Comparison of ENCODE assay signal across 8 cellular contexts in the genomic region with DNA sequence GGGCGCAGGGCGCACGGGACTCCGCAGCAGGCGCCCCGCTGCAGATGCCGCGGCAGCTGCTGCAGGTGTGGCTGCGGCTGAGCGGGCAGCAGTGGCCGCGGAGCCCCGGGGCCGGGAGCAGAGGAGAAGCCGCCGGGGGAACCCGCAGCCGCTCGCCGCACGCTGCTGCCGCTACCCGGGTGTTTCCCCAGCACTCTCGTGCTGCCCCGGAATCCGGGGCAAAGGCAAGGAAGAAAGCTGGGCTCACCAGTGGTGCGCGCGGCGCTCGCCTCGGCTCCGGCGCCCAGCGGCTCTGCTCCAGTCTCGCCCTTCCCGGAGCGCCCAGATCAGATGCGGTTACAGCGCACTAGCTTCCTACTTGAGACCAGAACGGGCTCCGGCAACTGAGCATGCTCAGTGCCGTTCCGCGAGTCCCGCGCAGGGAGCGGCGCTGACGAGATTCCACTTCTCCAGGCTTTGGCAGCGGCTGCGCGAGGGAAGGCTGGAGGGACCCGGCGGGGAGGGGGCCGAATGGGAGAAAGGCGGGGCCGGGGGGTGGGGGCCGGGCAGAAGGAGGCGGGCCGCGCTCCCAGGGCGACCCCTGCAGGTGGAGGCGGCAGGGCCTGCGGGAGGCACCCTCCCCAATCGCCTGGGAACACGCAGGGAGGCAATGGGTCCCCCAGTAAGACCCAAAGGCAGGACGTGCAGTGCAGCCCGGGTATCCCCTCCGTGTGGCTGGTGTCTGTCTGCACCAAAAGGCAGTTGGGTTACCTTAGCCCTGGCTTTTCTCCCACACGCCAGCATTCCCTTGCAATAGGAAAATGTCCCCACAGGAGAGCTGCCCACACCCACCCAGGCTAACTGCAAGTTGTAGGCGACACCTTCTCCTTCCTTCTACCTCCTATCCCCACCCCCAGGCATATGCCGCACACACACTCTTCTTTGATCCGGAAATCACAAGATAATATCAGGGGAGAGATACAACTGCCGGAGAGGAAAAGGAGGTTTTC. TPM values are rescaled to one million over a fixed set of nuclear protein-coding genes. Genes with fewer than 3 reads are reported as not detected.
DNase-seq lines count a peak whose midpoint lies in the region; ATAC-seq and TF ChIP-seq lines count a peak whose summit lies in the region.

Gene APBB2 (minus strand): TSS at position 385 of the 989 bp plus-strand sequence. CDS start 181,288 bp downstream, outside the sequence.

- peaks cover 58% of the 10 kb centered on the region for H3K79me2 ChIP-seq in DOHH2 (ENCODE audit: control insufficient read depth, low read length)
- peaks cover 10% of the 10 kb centered on the region for H3K79me2 ChIP-seq in neural cell (replicated peaks; ENCODE audit: insufficient read depth, low read length)

- H3F3A ChIP-seq in DOHH2 (ENCODE audit: control insufficient read depth, insufficient read depth): peaks cover 5% of the 10 kb centered on the region; the same call in 1 of the 2 replicates
- no peaks in the 10 kb centered on the region for H3F3A ChIP-seq in neural cell (ENCODE audit: insufficient read depth, low read length, poor library complexity, severe bottlenecking)

- H3K9ac ChIP-seq in HUES6 (ENCODE audit: low read length) (peak within 1 kb of the TSS; percentile 90), NT2/D1 (ENCODE audit: insufficient read length, low read depth) (peak within 1 kb of the TSS; percentile 91), neural cell (ENCODE audit: low read length) (peak within 1 kb of the TSS; percentile 83)

- ATAC-seq in GM21526 (IDR thresholded peaks at IDR 0.05; ENCODE audit: low FRiP score, unreplicated experiment): peak; percentile 54

- H3K9me2 ChIP-seq in DOHH2 (replicated peaks; ENCODE audit: control insufficient read depth, low read length): no peaks in the 10 kb centered on the region
- no peaks in the 10 kb centered on the region for H3K9me2 ChIP-seq in neural cell (ENCODE audit: insufficient read depth, low read length)

- peaks cover 4% of the 10 kb centered on the region; the same call in 1 of the 2 replicates for H3K36me3 ChIP-seq in DOHH2 (ENCODE audit: control insufficient read depth, low read length)
- no peaks in the 10 kb centered on the region for H3K36me3 ChIP-seq in HUES6 (ENCODE audit: control insufficient read depth, insufficient read depth, low read length)
- H3K36me3 ChIP-seq in NT2/D1 (ENCODE audit: insufficient read depth, insufficient read length, low read length): no peaks in the 10 kb centered on the region
- no peaks in the 10 kb centered on the region for H3K36me3 ChIP-seq in neural cell (ENCODE audit: insufficient read depth, low read length)
- H3K36me3 ChIP-seq in tibial nerve: no peaks in the 10 kb centered on the region

- no peaks in the 10 kb centered on the region for H3K27me3 ChIP-seq in DOHH2 (ENCODE audit: control insufficient read depth, low read length)
- H3K27me3 ChIP-seq in HUES6 (ENCODE audit: control insufficient read depth, insufficient read depth, low read length): peaks cover 12% of the 10 kb centered on the region
- peaks cover 20% of the 10 kb centered on the region for H3K27me3 ChIP-seq in NT2/D1 (ENCODE audit: insufficient read depth, insufficient read length)
- H3K27me3 ChIP-seq in neural cell (ENCODE audit: insufficient read depth, low read depth, low read length): no peaks in the 10 kb centered on the region
- H3K27me3 ChIP-seq in tibial nerve: no peaks in the 10 kb centered on the region

- no peaks in the 10 kb centered on the region for H4K20me1 ChIP-seq in DOHH2 (ENCODE audit: control insufficient read depth, insufficient read depth, low read depth, low read length)
- H4K20me1 ChIP-seq in neural cell (ENCODE audit: insufficient read depth): no peaks in the 10 kb centered on the region

- peaks cover 49% of the 10 kb centered on the region for H3K27me3 Mint-ChIP-seq in activated naive CD4-positive, alpha-beta T cell treated with anti-CD3 and anti-CD28 coated beads for 36 hours (ENCODE audit: low read depth)

- intact Hi-C loops in activated naive CD4-positive, alpha-beta T cell treated with anti-CD3 and anti-CD28 coated beads for 36 hours (cut with micrococcal nuclease): loop anchor here (1.0 to 10.0 kb wide), 7 partner anchors 238 to 778 kb away; partner anchors contain the start of gene SLC30A9

- peak; percentile 77 for TF ChIP-seq CTCF in DOHH2 (IDR thresholded peaks at IDR 0.05; ENCODE audit: low read depth, low read length, poor library complexity, severe bottlenecking)
- peak; percentile 74 for TF ChIP-seq CTCF in neural cell (IDR thresholded peaks at IDR 0.05; ENCODE audit: poor library complexity, severe bottlenecking)
- TF ChIP-seq CTCF in tibial nerve (IDR thresholded peaks at IDR 0.05): peak; percentile 69 to 95 (median 74)

- peak within 1 kb of the TSS; percentile 4 for H2AFZ ChIP-seq in neural cell (ENCODE audit: low read depth, low read length)

- H3K36me3 Mint-ChIP-seq in activated naive CD4-positive, alpha-beta T cell treated with anti-CD3 and anti-CD28 coated beads for 36 hours (ENCODE audit: low read depth): no peaks in the 10 kb centered on the region

- H3K9me3 Mint-ChIP-seq in activated naive CD4-positive, alpha-beta T cell treated with anti-CD3 and anti-CD28 coated beads for 36 hours: no peaks in the 10 kb centered on the region

- DNase-seq in NT2/D1 (ENCODE audit: low read depth, low spot score) (peak; percentile 90), foreskin melanocyte (peak; percentile 95), tibial nerve (ENCODE audit: low spot score in 2 of 2) (peak; percentile 83 to 86)
- DNase-seq in activated naive CD4-positive, alpha-beta T cell treated with anti-CD3 and anti-CD28 coated beads for 36 hours: peak; percentile 66

- peak within 1 kb of the TSS; percentile 79 for H3K4me3 Mint-ChIP-seq in activated naive CD4-positive, alpha-beta T cell treated with anti-CD3 and anti-CD28 coated beads for 36 hours

- peak within 1 kb of the TSS; percentile 45 for H3K27ac ChIP-seq in DOHH2 (ENCODE audit: low read depth, low read length)
- H3K27ac ChIP-seq in HUES6 (ENCODE audit: low read depth, low read length): peak within 1 kb of the TSS; percentile 66
- H3K27ac ChIP-seq in neural cell (ENCODE audit: low read length): peak within 1 kb of the TSS; percentile 79
- H3K27ac ChIP-seq in tibial nerve: peak within 1 kb of the TSS; percentile 38 to 87 (median 80)

- TF ChIP-seq EP300 in neural cell (conservative IDR thresholded peaks at IDR 0.05; ENCODE audit: poor library complexity, severe bottlenecking) (no peak), tibial nerve (IDR thresholded peaks at IDR 0.05) (peak in 1 of 2 donors; percentile 93)

- H3K4me1 ChIP-seq in DOHH2 (ENCODE audit: control insufficient read depth, low read length) (peaks cover 38% of the 10 kb centered on the region), HUES6 (ENCODE audit: control insufficient read depth, insufficient read depth, low read length) (peaks cover 28% of the 10 kb centered on the region), NT2/D1 (ENCODE audit: insufficient read depth, insufficient read length) (no peaks in the 10 kb centered on the region), tibial nerve (peaks cover 0 to 60% (median 12%) of the 10 kb centered on the region in 4 donors)

- peaks cover 22% of the 10 kb centered on the region for H3K4me1 Mint-ChIP-seq in activated naive CD4-positive, alpha-beta T cell treated with anti-CD3 and anti-CD28 coated beads for 36 hours (ENCODE audit: low read depth)

- H3K9me3 ChIP-seq in DOHH2 (ENCODE audit: control insufficient read depth, insufficient read depth, low read length) (no peaks in the 10 kb centered on the region), HUES6 (ENCODE audit: control insufficient read depth, insufficient read depth, low read depth, low read length) (no peaks in the 10 kb centered on the region), NT2/D1 (ENCODE audit: insufficient read depth, low read length) (no peaks in the 10 kb centered on the region), neural cell (ENCODE audit: low read length) (no peaks in the 10 kb centered on the region), tibial nerve (no peaks in the 10 kb centered on the region)

- H3K4me2 ChIP-seq in DOHH2 (ENCODE audit: low read length) (peak within 1 kb of the TSS; percentile 83), neural cell (ENCODE audit: low read length) (peak within 1 kb of the TSS; percentile 25)

- CTCF ChIA-PET in activated naive CD4-positive, alpha-beta T cell treated with anti-CD3 and anti-CD28 coated beads for 36 hours (lab: Charles Lee): interaction anchor here (0.6 to 2.2 kb wide), 8 partner anchors 8 to 309 kb away, joined by 4 to 8 read pairs (median 6); no protein-coding TSS in a partner anchor

- H3K27ac Mint-ChIP-seq in activated naive CD4-positive, alpha-beta T cell treated with anti-CD3 and anti-CD28 coated beads for 36 hours: no peak within 1 kb of the TSS

- H3K4me3 ChIP-seq in DOHH2 (ENCODE audit: low read length) (peak within 1 kb of the TSS; percentile 81), HUES6 (ENCODE audit: low read depth, low read length) (peak within 1 kb of the TSS; percentile 80), NT2/D1 (ENCODE audit: insufficient read length, low read depth) (peak within 1 kb of the TSS; percentile 68), neural cell (ENCODE audit: low read length) (peak within 1 kb of the TSS; percentile 72), tibial nerve (peak within 1 kb of the TSS; percentile 69 to 91 (median 86))

- WGBS in tibial nerve, 2 donors: 3 to 10% methylated on average over 16 to 63 of the region's 75 CpGs

- peak; percentile 70 for TF ChIP-seq RAD21 in neural cell (conservative IDR thresholded peaks at IDR 0.05)

- peak; percentile 62 to 83 for TF ChIP-seq POLR2A in tibial nerve (IDR thresholded peaks at IDR 0.05)

TF ChIP-seq in neural cell, 6 proteins besides CTCF, POLR2A, EP300 and RAD21 (continues in another document):
- TF ChIP-seq POLR2AphosphoS5 (IDR thresholded peaks at IDR 0.05) (peak; percentile 90), TAF1 (IDR thresholded peaks at IDR 0.05; ENCODE audit: low read depth) (peak; percentile 78)

RNA-seq across cellular contexts. Expression of gene APBB2, which starts in this region (rescaled TPM):
- 1 to 10 TPM; 4.5 to 4.8 TPM for total RNA-seq in activated naive CD4-positive, alpha-beta T cell treated with anti-CD3 and anti-CD28 coated beads for 36 hours
- 41.9 and 54.9 TPM in 2 replicates for polyA plus RNA-seq in neural cell
- 83.8 and 119 TPM in 2 replicates for polyA minus RNA-seq in neural cell
- total RNA-seq in tibial nerve: 100 to 1,000 TPM; 139 to 248 (median 203) TPM

Comparison
In these comparisons a context has a peak if more than half of its experiments do, and no peak if none do; other contexts are left out.
1. Peak in every context shown above with its lines: DNase-seq, ATAC-seq, H3K4me3 ChIP-seq and H3K27ac ChIP-seq.
2. RNA of gene APBB2 (total RNA-seq): 139 to 248 TPM in tibial nerve; 4.5 to 4.8 TPM in activated naive CD4-positive, alpha-beta T cell treated with anti-CD3 and anti-CD28 coated beads for 36 hours; every median in the first group is over 10 times any median in the second.